ENCODE assay signal across 1 cellular context in genomic region chr2:223935459-223936125, GRCh38.
TF ChIP-seq lines count a peak whose summit lies in the region.

No MANE protein-coding gene starts in this region.

TF ChIP-seq in HCT116, 20 proteins besides CTCF, POLR2A, EP300 and RAD21:
- TF ChIP-seq EZH2 (IDR thresholded peaks at IDR 0.05): no peak
- no peak for TF ChIP-seq SIN3A (IDR thresholded peaks at IDR 0.05; ENCODE audit: low read depth)
- no peak for TF ChIP-seq CEBPB (IDR thresholded peaks at IDR 0.05; ENCODE audit: low read depth)
- no peak for TF ChIP-seq REST (IDR thresholded peaks at IDR 0.05; ENCODE audit: low read depth)
- no peak for TF ChIP-seq TCF7L2 (IDR thresholded peaks at IDR 0.05; ENCODE audit: borderline replicate concordance, extremely low read depth, insufficient read depth, insufficient read length)
- TF ChIP-seq, protein P1, sequence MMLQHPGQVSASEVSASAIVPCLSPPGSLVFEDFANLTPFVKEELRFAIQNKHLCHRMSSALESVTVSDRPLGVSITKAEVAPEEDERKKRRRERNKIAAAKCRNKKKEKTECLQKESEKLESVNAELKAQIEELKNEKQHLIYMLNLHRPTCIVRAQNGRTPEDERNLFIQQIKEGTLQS (IDR thresholded peaks at IDR 0.05): no peak
- no peak for TF ChIP-seq FOSL1 (IDR thresholded peaks at IDR 0.05; ENCODE audit: low read depth)
- no peak for TF ChIP-seq CBX3 (IDR thresholded peaks at IDR 0.05; ENCODE audit: low read depth)
- TF ChIP-seq ELF1 (IDR thresholded peaks at IDR 0.05; ENCODE audit: borderline replicate concordance, low read depth): no peak
- TF ChIP-seq JUND (IDR thresholded peaks at IDR 0.05): no peak
